In genomic region chrX:150940844-150941495, GRCh38 we compare ENCODE assay signal across 17 cellular contexts.
"Had no signal": no experiment of that assay in that cellular context is flagged by ENCODE, and none has a peak within 500 bp of the region (broad histone marks: within the 10 kb centered on the region; RNA-seq: fewer than 3 reads in every experiment).

No MANE protein-coding gene starts in this region.

- ATAC-seq: activated T-helper 17 cell treated with anti-CD3 and anti-CD28 coated beads, Interleukin-2, amount 50 U/mL, for 72 hours; stimulated activated naive B cell treated with anti-CD40 and anti-IgM and Interleukin-4, amounts not matched to agents 10 μg/mL and 1 μg/mL and 100 μg/mL, for 72 hours; T-helper 17 cell; upper lobe of right lung had no signal

- H3K27ac ChIP-seq: cardiac muscle cell, coronary artery, right atrium auricular region, upper lobe of right lung had no signal

- H3K36me3 ChIP-seq: cardiac muscle cell, right atrium auricular region, upper lobe of right lung had no signal

- H3K4me3 ChIP-seq: cardiac muscle cell, coronary artery, right atrium auricular region, smooth muscle cell, upper lobe of right lung had no signal

- H3K9me3 ChIP-seq: right atrium auricular region, upper lobe of right lung had no signal

- DNase-seq: activated B cell treated with CpG ODN at 0.5 μM for 24 hours; activated CD4-positive, alpha-beta T cell treated with anti-CD3 and anti-CD28 coated beads, Interleukin-2, amount 10 ng/mL, durations not matched to agents 24 days and 14 days; activated naive CD4-positive, alpha-beta T cell treated with anti-CD3 and anti-CD28 coated beads for 36 hours; activated T-cell treated with anti-CD3 and anti-CD28 coated beads for 4 hours; effector CD4-positive, alpha-beta T cell; foreskin melanocyte; kidney; stimulated activated naive B cell treated with anti-CD40 and anti-IgM and Interleukin-4, amounts not matched to agents 10 μg/mL and 1 μg/mL and 100 μg/mL, for 72 hours; T-helper 17 cell; upper lobe of right lung had no signal

- H3K4me1 ChIP-seq: right atrium auricular region, upper lobe of right lung had no signal

- H3K27me3 ChIP-seq: cardiac muscle cell, right atrium auricular region, upper lobe of right lung had no signal

- FAIRE-seq: astrocyte, kidney, TTC549 had no signal
